In genomic region chr2:26785431-26786206, GRCh38 we compare ENCODE assay signal across 8 cellular contexts. TPM values are rescaled to one million over a fixed set of nuclear protein-coding genes. Genes with fewer than 3 reads are reported as not detected.
DNase-seq lines count a peak whose midpoint lies in the region; ATAC-seq and TF ChIP-seq lines count a peak whose summit lies in the region.

TSS of gene CENPA (plus strand) at chr2:26786056. CDS start at chr2:26786197, 141 bp downstream.

- H3K4me1 Mint-ChIP-seq in IgD-negative memory B cell = peaks cover 4 to 15% (median 6%) of the 10 kb centered on the region in 3 donors

- peak within 1 kb of the TSS; percentile 51 to 85 (median 56) for H3K27ac Mint-ChIP-seq in IgD-negative memory B cell

- intact Hi-C loops in mucosa of descending colon (cut with DNase I, micrococcal nuclease) = no loop called here

- DNase-seq in DMS114 treated with DMSO at 0.1 percent for 48 hours (lab: John Stamatoyannopoulos, UW; ENCODE audit: unreplicated experiment) = peak; percentile 99
- DNase-seq in OCI-M2 (lab: John Stamatoyannopoulos, UW; ENCODE audit: unreplicated experiment) = peak; percentile 98
- peak; percentile 91 for DNase-seq in activated T-cell treated with anti-CD3 and anti-CD28 coated beads for 4 hours
- DNase-seq in epithelial cell of prostate (ENCODE audit: low read depth, low spot score) = peak; percentile 97
- DNase-seq in mucosa of descending colon = peak; percentile 96 to 99 (median 98)
- DNase-seq in stimulated activated CD8-positive, alpha-beta memory T cell treated with anti-CD3 and anti-CD28 coated beads, Interleukin-4, amount 100 ng/mL, for 24 hours (ENCODE audit: low read depth) = peak; percentile 88

- H3K9me3 ChIP-seq in mucosa of descending colon = no peaks in the 10 kb centered on the region

- H3K27ac ChIP-seq in epithelial cell of prostate = peak within 1 kb of the TSS; percentile 10

- H3K36me3 Mint-ChIP-seq in IgD-negative memory B cell = peaks cover 3% of the 10 kb centered on the region

- peak within 1 kb of the TSS; percentile 46 for H3K4me3 ChIP-seq in mucosa of descending colon

- H3K4me3 Mint-ChIP-seq in IgD-negative memory B cell = peak within 1 kb of the TSS; percentile 83 to 97 (median 92)

- peak; percentile 46 for TF ChIP-seq CTCF in mucosa of descending colon (IDR thresholded peaks at IDR 0.05)

- peaks cover 2% of the 10 kb centered on the region for H3K27me3 Mint-ChIP-seq in IgD-negative memory B cell

- peaks cover 5% of the 10 kb centered on the region for H3K36me3 ChIP-seq in mucosa of descending colon (ENCODE audit: low read depth)

- peaks cover 0 to under 1% (median under 1%) of the 10 kb centered on the region in 3 donors for H3K9me3 Mint-ChIP-seq in IgD-negative memory B cell

- ATAC-seq in GM21529 (IDR thresholded peaks at IDR 0.05; ENCODE audit: unreplicated experiment) (peak; percentile 99), mucosa of descending colon (peak; percentile 94)

- peaks cover 9% of the 10 kb centered on the region for H3K4me1 ChIP-seq in mucosa of descending colon (ENCODE audit: low read depth)

RNA-seq across cellular contexts. Expression of gene CENPA, which starts in this region (rescaled TPM):
- polyA plus RNA-seq in IgD-negative memory B cell = not detected
- 10 to 100 TPM in 1 of 3 donors, 1 to 10 TPM in 2; 1.0 to 10.1 (median 1.7) TPM for total RNA-seq in mucosa of descending colon

Comparison
In these comparisons a context has a peak if more than half of its experiments do, and no peak if none do; other contexts are left out.
1. Peak in every context shown above with its lines: DNase-seq, ATAC-seq, H3K4me3 ChIP-seq and H3K27ac ChIP-seq.